9 cellular contexts compared by ENCODE assay signal in genomic region chr19:51702103-51702753, GRCh38. TPM values are rescaled to one million over a fixed set of nuclear protein-coding genes. Genes with fewer than 3 reads are reported as not detected.
DNase-seq lines count a peak whose midpoint lies in the region; ATAC-seq and TF ChIP-seq lines count a peak whose summit lies in the region.
"Had no signal": no experiment of that assay in that cellular context is flagged by ENCODE, and none has a peak within 500 bp of the region (broad histone marks: within the 10 kb centered on the region; RNA-seq: fewer than 3 reads in every experiment).

No MANE protein-coding gene starts in this region.

- H3K27me3 ChIP-seq in ovary, result no peaks in the 10 kb centered on the region

- peak; percentile 9 for DNase-seq in SIG-M5 treated with dmso at 0.1 percent for 504 hours (lab: John Stamatoyannopoulos, UW; ENCODE audit: unreplicated experiment)
- DNase-seq in SIG-M5 (lab: John Stamatoyannopoulos, UW), result no peak
- DNase-seq in activated naive CD4-positive, alpha-beta T cell treated with anti-CD3 and anti-CD28 coated beads for 36 hours, result peak; percentile 73
- peak; percentile 56 for DNase-seq in glomerular visceral epithelial cell (ENCODE audit: extremely low spot score)
- DNase-seq in ovary, result peak; percentile 89 to 96 (median 92)
- DNase-seq in NCI-H1930 (lab: John Stamatoyannopoulos, UW), result no peak
- no peak for DNase-seq in central memory CD4-positive, alpha-beta T cell

- TF ChIP-seq EP300 in ovary (IDR thresholded peaks at IDR 0.05), result no peak

- peak overlapping the region; percentile 94 to 96 for H3K27ac ChIP-seq in ovary

- CTCF ChIA-PET in activated naive CD4-positive, alpha-beta T cell treated with anti-CD3 and anti-CD28 coated beads for 36 hours (lab: Charles Lee), result no interaction called here

- peak overlapping the region; percentile 91 for H3K4me3 Mint-ChIP-seq in activated naive CD4-positive, alpha-beta T cell treated with anti-CD3 and anti-CD28 coated beads for 36 hours

- H3K4me3 ChIP-seq in ovary, result no peak overlapping the region

- peaks cover 27% of the 10 kb centered on the region for H3K4me1 Mint-ChIP-seq in activated naive CD4-positive, alpha-beta T cell treated with anti-CD3 and anti-CD28 coated beads for 36 hours (ENCODE audit: low read depth)

- H3K36me3 ChIP-seq in ovary, result no peaks in the 10 kb centered on the region

- H3K36me3 Mint-ChIP-seq in activated naive CD4-positive, alpha-beta T cell treated with anti-CD3 and anti-CD28 coated beads for 36 hours (ENCODE audit: low read depth), result peaks cover 27% of the 10 kb centered on the region

- H3K9me3 Mint-ChIP-seq in activated naive CD4-positive, alpha-beta T cell treated with anti-CD3 and anti-CD28 coated beads for 36 hours, result no peaks in the 10 kb centered on the region

- peaks cover 8% of the 10 kb centered on the region for H3K4me1 ChIP-seq in ovary (ENCODE audit: insufficient read depth)

- intact Hi-C loops in activated naive CD4-positive, alpha-beta T cell treated with anti-CD3 and anti-CD28 coated beads for 36 hours (cut with micrococcal nuclease), result loop anchor here (5.0 to 10.0 kb wide), 2 partner anchors 535 to 1187 kb away; partner anchors contain the start of genes ASPDH and JOSD2
- intact Hi-C loops in ovary (cut with DNase I), result loop anchor here in 1 of 4 donors (10.0 kb wide), 1 partner anchor 337 kb away; the partner anchor contains the start of genes CLDND2 and ETFB

- no peak for TF ChIP-seq POLR2A in ovary (IDR thresholded peaks at IDR 0.05)

- peaks cover 3% of the 10 kb centered on the region for H3K27me3 Mint-ChIP-seq in activated naive CD4-positive, alpha-beta T cell treated with anti-CD3 and anti-CD28 coated beads for 36 hours (ENCODE audit: low read depth)

- WGBS in ovary, 3 donors, result 35 to 48% (median 47%) methylated on average over 27 of the region's 27 CpGs

- no peak for TF ChIP-seq CTCF in ovary (IDR thresholded peaks at IDR 0.05)

- no peaks in the 10 kb centered on the region for H3K9me3 ChIP-seq in ovary

- no peak for ATAC-seq in HG03521 (IDR thresholded peaks at IDR 0.05; ENCODE audit: unreplicated experiment)

- H3K27ac Mint-ChIP-seq in activated naive CD4-positive, alpha-beta T cell treated with anti-CD3 and anti-CD28 coated beads for 36 hours, result no peak overlapping the region

RNA-seq across cellular contexts. Expression of gene SPACA6, which starts 9.1 kb away (rescaled TPM):
- 1 to 10 TPM; 5.8 to 6.6 TPM for total RNA-seq in activated naive CD4-positive, alpha-beta T cell treated with anti-CD3 and anti-CD28 coated beads for 36 hours
- 10 to 100 TPM; 30.3 to 93.2 (median 50.3) TPM for total RNA-seq in ovary
- 10 to 100 TPM in 1 of 2 donors, 1 to 10 TPM in 1; 6.4 to 27.4 TPM for polyA plus RNA-seq in ovary

RNA-seq across cellular contexts. Expression of gene HAS1, which starts 21.6 kb away (rescaled TPM):
- not detected for total RNA-seq in activated naive CD4-positive, alpha-beta T cell treated with anti-CD3 and anti-CD28 coated beads for 36 hours
- total RNA-seq in ovary, result 100 to 1,000 TPM in 1 of 7 donors, 10 to 100 TPM in 3, 1 to 10 TPM in 3; 1.8 to 385 (median 15.3) TPM
- polyA plus RNA-seq in ovary, result 1 to 10 TPM; 1.0 to 7.5 TPM
- polyA plus RNA-seq: BJ had no signal

RNA-seq across cellular contexts. Expression of gene FPR1, which starts 49.5 kb away (rescaled TPM):
- total RNA-seq in activated naive CD4-positive, alpha-beta T cell treated with anti-CD3 and anti-CD28 coated beads for 36 hours, result not detected
- total RNA-seq in ovary, result 10 to 100 TPM in 1 of 7 donors, 1 to 10 TPM in 6; 1.8 to 18.2 (median 3.6) TPM
- polyA plus RNA-seq in ovary, result 10 to 100 TPM in 1 of 2 donors, 1 to 10 TPM in 1; 1.1 to 11.0 TPM
- polyA plus RNA-seq: BJ had no signal

RNA-seq across cellular contexts. Expression of gene SIGLEC14, which starts 55.6 kb away (rescaled TPM):
- total RNA-seq in activated naive CD4-positive, alpha-beta T cell treated with anti-CD3 and anti-CD28 coated beads for 36 hours, result not detected
- total RNA-seq in ovary, result 1 to 10 TPM in 3 of 7 donors, under 1 TPM in 3, not detected in 1; 0.11 to 4.1 (median 1.0) TPM
- under 1 TPM in 1 of 2 donors, not detected in 1; 0.27 TPM for polyA plus RNA-seq in ovary
- polyA plus RNA-seq: BJ had no signal

RNA-seq across cellular contexts. Expression of gene FPR2, which starts 58.8 kb away (rescaled TPM):
- total RNA-seq in activated naive CD4-positive, alpha-beta T cell treated with anti-CD3 and anti-CD28 coated beads for 36 hours, result not detected
- total RNA-seq in ovary, result 1 to 10 TPM in 3 of 7 donors, under 1 TPM in 4; 0.23 to 2.4 (median 0.95) TPM
- polyA plus RNA-seq in ovary, result 1 to 10 TPM in 1 of 2 donors, under 1 TPM in 1; 0.21 to 1.1 TPM
- polyA plus RNA-seq: BJ had no signal

Comparison
In these comparisons a context has a peak if more than half of its experiments do, and no peak if none do; other contexts are left out.
1. DNase-seq: peak in SIG-M5 treated with dmso at 0.1 percent for 504 hours (single experiment), activated naive CD4-positive, alpha-beta T cell treated with anti-CD3 and anti-CD28 coated beads for 36 hours (single experiment), glomerular visceral epithelial cell (single experiment) and ovary (5 of 5); none in SIG-M5 (single experiment), NCI-H1930 (0 of 2) and central memory CD4-positive, alpha-beta T cell (single experiment).
2. RNA of gene SPACA6, which starts 9.1 kb away (total RNA-seq): 30.3 to 93.2 TPM in ovary; 5.8 to 6.6 TPM in activated naive CD4-positive, alpha-beta T cell treated with anti-CD3 and anti-CD28 coated beads for 36 hours; every median in the first group is over 4 times any median in the second.